Comparison of ENCODE assay signal across 10 cellular contexts in the genomic region with DNA sequence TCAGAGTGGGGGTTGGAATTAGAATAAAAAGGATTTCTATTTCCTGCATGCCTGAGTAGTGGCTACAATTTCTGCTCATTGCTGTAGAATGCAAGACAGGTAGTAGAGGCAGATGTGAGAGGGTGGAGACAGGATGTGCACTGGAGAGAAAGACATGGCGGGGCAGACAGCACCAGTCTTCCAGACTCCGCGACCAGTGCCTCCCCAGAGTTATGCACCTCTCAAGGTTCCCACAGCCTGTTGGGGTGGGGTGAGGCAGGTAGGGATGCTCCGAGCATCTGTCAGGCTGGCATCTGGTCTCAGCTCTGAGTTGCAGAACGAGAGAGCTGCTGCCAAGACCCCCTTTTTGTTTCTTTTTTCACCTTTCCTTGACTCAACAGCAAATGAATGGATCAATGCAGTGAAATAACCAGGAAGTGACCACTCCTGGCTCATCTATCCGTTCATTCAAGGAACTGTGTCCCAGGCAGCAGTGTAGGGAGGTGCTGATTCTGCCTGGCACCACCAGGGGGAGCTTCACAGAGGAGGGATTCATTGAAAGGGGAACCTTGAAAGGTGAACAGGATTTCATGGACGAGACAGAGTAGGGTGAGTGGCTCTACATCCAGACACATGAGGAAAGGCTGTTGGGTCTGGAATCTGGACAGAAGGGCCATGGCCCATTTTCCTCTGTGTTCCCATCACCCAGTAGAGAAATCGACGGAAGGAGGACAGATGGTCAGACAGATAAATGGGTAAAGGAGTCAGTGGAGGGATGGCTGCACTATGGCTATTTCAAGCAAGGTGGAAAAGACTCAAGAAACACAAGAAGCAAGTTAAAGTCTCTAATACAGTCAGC. TPM values are rescaled to one million over a fixed set of nuclear protein-coding genes. Genes with fewer than 3 reads are reported as not detected.
DNase-seq lines count a peak whose midpoint lies in the region; ATAC-seq lines count a peak whose summit lies in the region.
"Had no signal": no experiment of that assay in that cellular context is flagged by ENCODE, and none has a peak within 500 bp of the region (broad histone marks: within the 10 kb centered on the region; RNA-seq: fewer than 3 reads in every experiment).

No MANE protein-coding gene starts in this region.

- H3K9ac ChIP-seq in mesendoderm (ENCODE audit: low read length) = no peak overlapping the region
- H3K9ac ChIP-seq: BLaER1 had no signal

- H3K27me3 Mint-ChIP-seq in effector memory CD8-positive, alpha-beta T cell = peaks cover 17 to 54% of the 10 kb centered on the region in 2 donors

- no peak overlapping the region for H2BK5ac ChIP-seq in mesendoderm (ENCODE audit: low read length)

- no peak overlapping the region for H3K23ac ChIP-seq in mesendoderm (ENCODE audit: low read length)

- no peak overlapping the region for H3K4me2 ChIP-seq in mesendoderm (ENCODE audit: low read length)
- H3K4me2 ChIP-seq: BLaER1 had no signal

- H2BK120ac ChIP-seq in mesendoderm (ENCODE audit: low read depth, low read length) = no peak overlapping the region

- H3K27ac ChIP-seq in mesendoderm (ENCODE audit: low read depth, low read length) = no peak overlapping the region
- H3K27ac ChIP-seq: BLaER1, epithelial cell of prostate had no signal

- no peak overlapping the region for H3K4ac ChIP-seq in mesendoderm (ENCODE audit: low read depth, low read length)

- no peak overlapping the region for H3K4me3 ChIP-seq in mesendoderm (ENCODE audit: low read length)
- H3K4me3 ChIP-seq: BLaER1 had no signal

- H4K5ac ChIP-seq in mesendoderm (ENCODE audit: low read length) = no peak overlapping the region

- no peaks in the 10 kb centered on the region for H3K36me3 ChIP-seq in mesendoderm (ENCODE audit: control insufficient read depth, insufficient read depth, low read length)
- H3K36me3 ChIP-seq: BLaER1 had no signal

- no peak overlapping the region for H2AK5ac ChIP-seq in mesendoderm (ENCODE audit: low read length)

- no CpG with 5 or more reads among the region's 9 CpGs for WGBS in mesendoderm (ENCODE audit: extremely low coverage, insufficient coverage, low lambda C conversion rate)

- ATAC-seq in HG02588 (IDR thresholded peaks at IDR 0.05; ENCODE audit: unreplicated experiment) = peak; percentile 65
- peak; percentile 70 for ATAC-seq in effector memory CD8-positive, alpha-beta T cell (replicated peaks)

- DNase-seq in NCI-H1436 (lab: John Stamatoyannopoulos, UW) (peak; percentile 64), NCI-H1436 treated with DMSO at 0.1 percent for 48 hours (lab: John Stamatoyannopoulos, UW) (no peak), NCI-H2171 (lab: John Stamatoyannopoulos, UW) (peak; percentile 13), mesendoderm (peak; percentile 76)
- peak; percentile 66 to 69 for DNase-seq in activated CD4-positive, alpha-beta T cell treated with anti-CD3 and anti-CD28 coated beads, Interleukin-2, amount 50 U/mL, for 48 hours
- DNase-seq in effector memory CD8-positive, alpha-beta T cell = peak; percentile 40 to 62 (median 51)
- DNase-seq in stimulated activated CD8-positive, alpha-beta memory T cell treated with anti-CD3 and anti-CD28 coated beads, Interleukin-7, amount 100 ng/mL, for 24 hours (ENCODE audit: low read depth) = peak; percentile 28

- no peak overlapping the region for H3K56ac ChIP-seq in mesendoderm (ENCODE audit: low read length)

- no peak overlapping the region for H3K4me3 Mint-ChIP-seq in effector memory CD8-positive, alpha-beta T cell

- no peaks in the 10 kb centered on the region for H3K79me2 ChIP-seq in mesendoderm (ENCODE audit: control insufficient read depth, insufficient read depth, low read length)

- no peak overlapping the region for H2BK15ac ChIP-seq in mesendoderm (replicated peaks; ENCODE audit: low read depth)

- H3K27me3 ChIP-seq in mesendoderm (ENCODE audit: insufficient read depth, low read length, poor library complexity) = no peaks in the 10 kb centered on the region
- H3K27me3 ChIP-seq: BLaER1 had no signal

- no peak overlapping the region for H3K18ac ChIP-seq in mesendoderm (ENCODE audit: low read length)

- no peaks in the 10 kb centered on the region for H3K36me3 Mint-ChIP-seq in effector memory CD8-positive, alpha-beta T cell (ENCODE audit: insufficient read depth)

- no peaks in the 10 kb centered on the region for H3K4me1 ChIP-seq in mesendoderm (ENCODE audit: control insufficient read depth, low read depth, low read length)

- H4K8ac ChIP-seq in mesendoderm (ENCODE audit: low read depth, low read length) = no peak overlapping the region

- H3K4me1 Mint-ChIP-seq in effector memory CD8-positive, alpha-beta T cell (ENCODE audit: low read depth in 2 of 2) = peaks cover 0 to 3% of the 10 kb centered on the region in 2 donors

- no peaks in the 10 kb centered on the region for H3K9me3 Mint-ChIP-seq in effector memory CD8-positive, alpha-beta T cell

- H3K27ac Mint-ChIP-seq in effector memory CD8-positive, alpha-beta T cell = no peak overlapping the region

- no peaks in the 10 kb centered on the region for H3K79me1 ChIP-seq in mesendoderm (ENCODE audit: low read length)

RNA-seq across cellular contexts. Expression of gene SLC18A3, which starts 17.2 kb away (rescaled TPM):
- polyA plus RNA-seq in mesendoderm (2013, experiment 1 of 2) = 0.01 TPM
- 0.01 TPM for polyA plus RNA-seq in mesendoderm (2013, experiment 2 of 2)

RNA-seq across cellular contexts. Expression of gene CHAT, which starts 20.9 kb away (rescaled TPM):
- not detected for polyA plus RNA-seq in mesendoderm (2013, experiment 1 of 2)
- polyA plus RNA-seq in mesendoderm (2013, experiment 2 of 2) = not detected

RNA-seq across cellular contexts. Expression of gene ERCC6, which starts 54.0 kb away (rescaled TPM):
- 5.3 TPM for polyA plus RNA-seq in mesendoderm (2013, experiment 1 of 2)
- polyA plus RNA-seq in mesendoderm (2013, experiment 2 of 2) = 5.6 TPM
